8 cellular contexts compared by ENCODE assay signal in genomic region chr6:33204165-33204414, GRCh38. TPM values are rescaled to one million over a fixed set of nuclear protein-coding genes. Genes with fewer than 3 reads are reported as not detected.
DNase-seq lines count a peak whose midpoint lies in the region; ATAC-seq and TF ChIP-seq lines count a peak whose summit lies in the region.

No MANE protein-coding gene starts in this region.

- H4K8ac ChIP-seq in trophoblast cell (ENCODE audit: low read depth, low read length), result no peak overlapping the region

- no peaks in the 10 kb centered on the region for H3K27me3 ChIP-seq in DND-41 (ENCODE audit: insufficient read depth, low read length, poor library complexity)
- H3K27me3 ChIP-seq in trophoblast cell (ENCODE audit: insufficient read depth, low read length), result no peaks in the 10 kb centered on the region

- H3K27ac ChIP-seq in DND-41 (ENCODE audit: low read length) (peak overlapping the region; percentile 39; the same call in 1 of the 2 replicates), RWPE1 (peak overlapping the region; percentile 95), trophoblast cell (ENCODE audit: low read depth, low read length) (no peak overlapping the region)

- H2BK12ac ChIP-seq in trophoblast cell (ENCODE audit: low read length), result no peak overlapping the region

- peaks cover 8% of the 10 kb centered on the region for H4K20me1 ChIP-seq in DND-41 (ENCODE audit: insufficient read depth, low read length)

- H3K36me3 ChIP-seq in DND-41 (ENCODE audit: insufficient read depth, low read length) (peaks cover 30% of the 10 kb centered on the region), trophoblast cell (ENCODE audit: control insufficient read depth in 1 of 2, insufficient read depth in 2 of 2, low read length in 2 of 2) (peaks cover 24 to 28% of the 10 kb centered on the region in 2 experiments)

- ATAC-seq in DND-41 (ENCODE audit: insufficient read depth, low read depth) (no peak), GM18517 (IDR thresholded peaks at IDR 0.05; ENCODE audit: unreplicated experiment) (no peak), HG02852 (IDR thresholded peaks at IDR 0.05; ENCODE audit: unreplicated experiment) (no peak)

- no peak overlapping the region for H2BK120ac ChIP-seq in trophoblast cell (ENCODE audit: insufficient read depth, low read length, poor library complexity)

- H3K27me3 Mint-ChIP-seq in endothelial cell (ENCODE audit: unreplicated experiment), result peaks cover 18% of the 10 kb centered on the region

- H4K12ac ChIP-seq in trophoblast cell (ENCODE audit: low read depth, low read length), result no peak overlapping the region

- H3K79me2 ChIP-seq in DND-41 (ENCODE audit: insufficient read depth, low read length) (peaks cover 49% of the 10 kb centered on the region), trophoblast cell (ENCODE audit: control insufficient read depth, insufficient read depth, low read length, poor library complexity) (peaks cover 27% of the 10 kb centered on the region)

- H2AFZ ChIP-seq in DND-41 (ENCODE audit: low read depth, low read length), result no peak overlapping the region
- no peak overlapping the region for H2AFZ ChIP-seq in trophoblast cell (ENCODE audit: insufficient read depth, low read length, poor library complexity)

- DNase-seq in DND-41 (no peak), RWPE1 (ENCODE audit: low spot score) (no peak), endothelial cell (ENCODE audit: low spot score) (no peak), trophoblast cell (no peak), GF-D8 (lab: John Stamatoyannopoulos, UW) (no peak), Ammon's horn (ENCODE audit: low spot score) (no peak)

- peaks cover 36% of the 10 kb centered on the region for H3K36me3 Mint-ChIP-seq in endothelial cell (ENCODE audit: low read depth, unreplicated experiment)

- no CpG with 5 or more reads among the region's 4 CpGs for whole genome bisulfite sequencing in trophoblast cell (ENCODE audit: extremely low coverage, insufficient coverage, insufficient read length)

- no peak overlapping the region for H2AK5ac ChIP-seq in trophoblast cell (ENCODE audit: low read length)

- no peak overlapping the region for H3K4ac ChIP-seq in trophoblast cell (ENCODE audit: low read depth, low read length)

- H3K79me1 ChIP-seq in trophoblast cell (ENCODE audit: low read length), result peaks cover 26% of the 10 kb centered on the region

- H3K4me1 ChIP-seq in DND-41 (ENCODE audit: insufficient read depth, low read length) (peaks cover 62% of the 10 kb centered on the region), trophoblast cell (ENCODE audit: control insufficient read depth in 1 of 2, insufficient read depth in 2 of 2, low read length in 2 of 2) (peaks cover 24 to 42% of the 10 kb centered on the region in 2 experiments)

- no peak overlapping the region for H3K18ac ChIP-seq in trophoblast cell (ENCODE audit: low read length)

- TF ChIP-seq CTCF in DND-41 (IDR thresholded peaks at IDR 0.05; ENCODE audit: borderline replicate concordance, extremely low read depth, low read length, poor library complexity, severe bottlenecking) (no peak), RWPE1 (conservative IDR thresholded peaks at IDR 0.05; ENCODE audit: low read depth) (no peak), endothelial cell (IDR thresholded peaks at IDR 0.05; ENCODE audit: unreplicated experiment) (no peak)

- H3K9me3 ChIP-seq in DND-41 (ENCODE audit: insufficient read depth, low read length, severe bottlenecking), result no peaks in the 10 kb centered on the region
- H3K9me3 ChIP-seq in trophoblast cell (ENCODE audit: insufficient read depth, low read depth, low read length), result peaks cover 3% of the 10 kb centered on the region

- H3K23ac ChIP-seq in trophoblast cell (ENCODE audit: low read length), result no peak overlapping the region

- no peaks in the 10 kb centered on the region for H3K9me3 Mint-ChIP-seq in endothelial cell (ENCODE audit: unreplicated experiment)

- H3K4me1 Mint-ChIP-seq in endothelial cell (ENCODE audit: unreplicated experiment), result peaks cover 59% of the 10 kb centered on the region

- POLR2A ChIA-PET in RWPE1 (lab: Yijun Ruan, JAX; ENCODE audit: low non-redundant PET), result interaction anchor here (1.0 kb wide), 1 partner anchor 9 kb away, joined by 6 read pairs; no protein-coding TSS in a partner anchor

- H2BK5ac ChIP-seq in trophoblast cell (ENCODE audit: low read depth, low read length, poor library complexity), result no peak overlapping the region

- CTCF ChIA-PET in RWPE1 (lab: Yijun Ruan, JAX), result interaction anchor here (1.3 kb wide), 1 partner anchor 44 kb away, joined by 3 read pairs; no protein-coding TSS in a partner anchor

- H3K4me3 Mint-ChIP-seq in endothelial cell (ENCODE audit: unreplicated experiment), result peak overlapping the region; percentile 80

- H3K4me3 ChIP-seq in DND-41 (ENCODE audit: low read depth in 1 of 2, low read length in 2 of 2) (peak overlapping the region in 1 of 2 experiments; percentile 60; a peak in 2 of 4 replicates), trophoblast cell (ENCODE audit: low read depth, low read length) (no peak overlapping the region)

- peak overlapping the region; percentile 61 for H3K27ac Mint-ChIP-seq in endothelial cell (ENCODE audit: unreplicated experiment)

- H3K14ac ChIP-seq in trophoblast cell (ENCODE audit: low read length), result no peak overlapping the region

- no peak overlapping the region for H4K91ac ChIP-seq in trophoblast cell (ENCODE audit: low read depth, low read length)

- H3K9ac ChIP-seq in DND-41 (ENCODE audit: low read depth, low read length) (peak overlapping the region; percentile 61; the same call in 1 of the 2 replicates), trophoblast cell (ENCODE audit: low read length) (no peak overlapping the region)

- H3K4me2 ChIP-seq in DND-41 (ENCODE audit: insufficient read depth, low read length) (peak overlapping the region; percentile 66), trophoblast cell (ENCODE audit: low read length) (peak overlapping the region; percentile 24)

RNA-seq across cellular contexts. Expression of gene HSD17B8, which starts 0.4 kb away (rescaled TPM):
- total RNA-seq in endothelial cell (ENCODE audit: unreplicated experiment), result 6.5 TPM
- polyA plus RNA-seq in trophoblast cell (2013), result 2.7 and 3.2 TPM in 2 replicates

RNA-seq across cellular contexts. Expression of gene SLC39A7, which starts 3.4 kb away (rescaled TPM):
- 108 TPM for total RNA-seq in endothelial cell (ENCODE audit: unreplicated experiment)
- polyA plus RNA-seq in trophoblast cell (2013), result 96.6 and 100 TPM in 2 replicates

RNA-seq across cellular contexts. Expression of gene RXRB, which starts 3.6 kb away (rescaled TPM):
- total RNA-seq in endothelial cell (ENCODE audit: unreplicated experiment), result 35.8 TPM
- polyA plus RNA-seq in trophoblast cell (2013), result 13.5 and 14.4 TPM in 2 replicates

RNA-seq across cellular contexts. Expression of gene RING1, which starts 4.2 kb away (rescaled TPM):
- 19.6 TPM for total RNA-seq in endothelial cell (ENCODE audit: unreplicated experiment)
- 27.7 and 28.0 TPM in 2 replicates for polyA plus RNA-seq in trophoblast cell (2013)

RNA-seq across cellular contexts. Expression of gene COL11A2, which starts 11.8 kb away (rescaled TPM):
- total RNA-seq in endothelial cell (ENCODE audit: unreplicated experiment), result 127 TPM
- 4.4 and 4.5 TPM in 2 replicates for polyA plus RNA-seq in trophoblast cell (2013)
